26 cellular contexts compared by ENCODE assay signal in the genomic region with DNA sequence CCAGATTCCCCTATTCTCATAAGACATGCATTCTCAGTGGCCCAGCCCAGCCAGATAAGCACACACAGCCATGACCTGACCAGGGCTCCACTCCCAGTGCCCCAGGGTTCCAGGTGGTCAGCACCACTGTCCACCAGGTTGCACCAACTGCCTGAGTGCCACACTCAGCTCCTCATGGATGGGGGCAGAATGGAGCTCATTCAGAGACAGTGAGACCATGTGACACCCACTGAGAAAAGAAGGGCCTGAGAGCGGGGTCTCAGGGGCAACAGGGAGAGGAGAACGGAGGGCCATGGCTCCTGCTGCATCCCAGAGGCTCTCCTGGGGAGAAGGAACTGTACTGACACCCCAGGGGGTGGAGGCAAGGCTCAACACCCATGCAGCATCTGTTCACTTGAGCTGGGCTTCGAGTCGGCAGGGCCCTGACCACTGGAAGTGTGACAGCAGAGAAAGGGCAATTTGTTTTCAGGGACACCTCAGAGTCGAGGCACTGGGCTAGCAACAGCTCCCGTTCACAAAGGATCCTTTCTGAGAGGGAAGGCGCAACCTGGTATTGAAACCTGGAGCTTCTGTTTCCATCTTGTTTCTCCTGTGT. TPM values are rescaled to one million over a fixed set of nuclear protein-coding genes. Genes with fewer than 3 reads are reported as not detected.
DNase-seq lines count a peak whose midpoint lies in the region; ATAC-seq and TF ChIP-seq lines count a peak whose summit lies in the region.
"Had no signal": no experiment of that assay in that cellular context is flagged by ENCODE, and none has a peak within 500 bp of the region (broad histone marks: within the 10 kb centered on the region; RNA-seq: fewer than 3 reads in every experiment).

No MANE protein-coding gene starts in this region.

- H3K36me3 ChIP-seq in esophagus squamous epithelium = peaks cover 35 to 100% (median 51%) of the 10 kb centered on the region in 3 donors

- H3K27ac Mint-ChIP-seq in glutamatergic neuron (ENCODE audit: unreplicated experiment) (peak overlapping the region; percentile 77), type B pancreatic cell (no peak overlapping the region)
- H3K27ac Mint-ChIP-seq: GM23338, HFFc6 had no signal

- H3K36me3 Mint-ChIP-seq in glutamatergic neuron (ENCODE audit: unreplicated experiment) (peaks cover 6% of the 10 kb centered on the region), type B pancreatic cell (peaks cover 15% of the 10 kb centered on the region)

- TF ChIP-seq POLR2A in esophagus squamous epithelium (IDR thresholded peaks at IDR 0.05) = no peak

- no peak overlapping the region for H3K27ac ChIP-seq in right cardiac atrium (ENCODE audit: low read length)
- no peak overlapping the region for H3K27ac ChIP-seq in esophagus squamous epithelium
- H3K27ac ChIP-seq: SJSA1 had no signal

- H3K27me3 ChIP-seq in right cardiac atrium (ENCODE audit: control insufficient read depth, insufficient read depth) (no peaks in the 10 kb centered on the region), esophagus squamous epithelium (no peaks in the 10 kb centered on the region)
- H3K27me3 ChIP-seq: SJSA1 had no signal

- intact Hi-C loops in left ventricle myocardium superior (cut with micrococcal nuclease) = loop anchor here (5.0 kb wide), 1 partner anchor 94 kb away; a partner anchor contains a TSS
- intact Hi-C loops in right cardiac atrium (cut with DNase I) = loop anchor here in 3 of 4 donors (5.0 to 10.0 kb wide), 4 partner anchors 94 to 237 kb away; a partner anchor contains a TSS
- intact Hi-C loops in posterior vena cava (cut with DNase I) = loop anchor here (5.0 kb wide), 2 partner anchors 94 to 234 kb away; a partner anchor contains a TSS
- intact Hi-C loops in esophagus squamous epithelium (cut with DNase I) = loop anchor here (10.0 kb wide), 1 partner anchor 237 kb away; no protein-coding TSS in a partner anchor

- H3K4me3 Mint-ChIP-seq in glutamatergic neuron (ENCODE audit: unreplicated experiment) (no peak overlapping the region), type B pancreatic cell (no peak overlapping the region)
- H3K4me3 Mint-ChIP-seq: GM23338, H9, HFFc6 had no signal

- TF ChIP-seq CTCF in glutamatergic neuron (IDR thresholded peaks at IDR 0.05; ENCODE audit: partially characterized antibody, unreplicated experiment) (no peak), type B pancreatic cell (conservative IDR thresholded peaks at IDR 0.05) (no peak), esophagus squamous epithelium (IDR thresholded peaks at IDR 0.05) (no peak)

- H3K9me3 ChIP-seq in right cardiac atrium (ENCODE audit: control insufficient read depth, low read length) = no peaks in the 10 kb centered on the region
- no peaks in the 10 kb centered on the region for H3K9me3 ChIP-seq in esophagus squamous epithelium
- H3K9me3 ChIP-seq: SJSA1 had no signal

- ATAC-seq in left ventricle myocardium superior (no peak), right cardiac atrium (no peak)
- ATAC-seq: GM23338 had no signal

- H3K9me3 Mint-ChIP-seq in glutamatergic neuron (ENCODE audit: unreplicated experiment) (peaks cover 13% of the 10 kb centered on the region), type B pancreatic cell (no peaks in the 10 kb centered on the region)
- H3K9me3 Mint-ChIP-seq: GM23338, H9, HFFc6 had no signal

- DNase-seq in left ventricle myocardium superior (peak; percentile 11), right cardiac atrium (no peak), glutamatergic neuron (no peak), posterior vena cava (ENCODE audit: low spot score) (peak; percentile 54), type B pancreatic cell (ENCODE audit: extremely low spot score, unreplicated experiment) (peak; percentile 37), esophagus squamous epithelium (lab: John Stamatoyannopoulos, UW) (no peak), NCI-H1048 (lab: John Stamatoyannopoulos, UW) (no peak)
- DNase-seq in stimulated activated CD4-positive, alpha-beta T cell treated with anti-CD3 and anti-CD28 coated beads, Interleukin-2, amount 100 ng/mL, for 48 hours = no peak
- DNase-seq: DMS153, H9, HFFc6, KBM-7, MV-4-11, NCI-H1105 treated with DMSO at 0.1 percent for 48 hours, NCI-H146, NCI-H2029, NCI-H446, NCI-H524 treated with DMSO at 0.1 percent for 48 hours, Right ventricle myocardium superior, RPMI8226 had no signal

- WGBS in right cardiac atrium = 85% methylated on average over 7 of the region's 7 CpGs
- 90 to 94% methylated on average over 4 to 6 of the region's 7 CpGs for WGBS in esophagus squamous epithelium, 2 donors

- H3K4me3 ChIP-seq in right cardiac atrium (ENCODE audit: low read length) (no peak overlapping the region), esophagus squamous epithelium (no peak overlapping the region)
- H3K4me3 ChIP-seq: GM23338, SJSA1 had no signal

- H3K27me3 Mint-ChIP-seq in glutamatergic neuron (ENCODE audit: unreplicated experiment) (peaks cover 2% of the 10 kb centered on the region), type B pancreatic cell (no peaks in the 10 kb centered on the region)

- peaks cover 49% of the 10 kb centered on the region for H3K4me1 Mint-ChIP-seq in glutamatergic neuron (ENCODE audit: low read depth, unreplicated experiment)
- H3K4me1 Mint-ChIP-seq in type B pancreatic cell (ENCODE audit: unreplicated experiment) = peaks cover 5% of the 10 kb centered on the region

- H3K4me1 ChIP-seq in right cardiac atrium (ENCODE audit: control insufficient read depth, insufficient read depth, low read length) (peaks cover 5% of the 10 kb centered on the region), esophagus squamous epithelium (peaks cover 0 to 8% (median 0%) of the 10 kb centered on the region in 3 donors)
- H3K4me1 ChIP-seq: SJSA1 had no signal

RNA-seq across cellular contexts. Expression of a gene that starts 18.7 kb away (rescaled TPM):
- total RNA-seq in left ventricle myocardium superior (2.0 TPM), right cardiac atrium (under 1 TPM in 2 of 4 donors, not detected in 2; 0.21 to 0.29 TPM), glutamatergic neuron (ENCODE audit: unreplicated experiment) (not detected), posterior vena cava (not detected), type B pancreatic cell (ENCODE audit: low replicate concordance) (not detected in 2 replicates), esophagus squamous epithelium (not detected)
- not detected for polyA plus RNA-seq in right cardiac atrium
- total RNA-seq: A172, GM23338, HFFc6, LHCN-M2, MCF 10A, SJSA1 had no signal
- polyA plus RNA-seq: BJ, GM23338 had no signal

RNA-seq across cellular contexts. Expression of a gene that starts 55.4 kb away (rescaled TPM):
- total RNA-seq in left ventricle myocardium superior (80.8 TPM), right cardiac atrium (100 to 1,000 TPM in 2 of 4 donors, 10 to 100 TPM in 2; 88.1 to 112 (median 102) TPM), glutamatergic neuron (ENCODE audit: unreplicated experiment) (105 TPM), posterior vena cava (10 to 100 TPM; 61.9 to 71.3 TPM), type B pancreatic cell (ENCODE audit: low replicate concordance) (75.7 and 88.4 TPM in 2 replicates), esophagus squamous epithelium (10 to 100 TPM; 36.3 to 77.6 (median 53.0) TPM)
- 59.3 TPM for polyA plus RNA-seq in right cardiac atrium

Comparison
In these comparisons a context has a peak if more than half of its experiments do, and no peak if none do; other contexts are left out.
1. DNase-seq: peak in left ventricle myocardium superior (single experiment), posterior vena cava (single experiment) and type B pancreatic cell (single experiment); none in right cardiac atrium (0 of 3), glutamatergic neuron (single experiment), stimulated activated CD4-positive, alpha-beta T cell treated with anti-CD3 and anti-CD28 coated beads, Interleukin-2, amount 100 ng/mL, for 48 hours (0 of 2), esophagus squamous epithelium (single experiment) and NCI-H1048 (single experiment).